1 cellular context compared by ENCODE assay signal in the genomic region with DNA sequence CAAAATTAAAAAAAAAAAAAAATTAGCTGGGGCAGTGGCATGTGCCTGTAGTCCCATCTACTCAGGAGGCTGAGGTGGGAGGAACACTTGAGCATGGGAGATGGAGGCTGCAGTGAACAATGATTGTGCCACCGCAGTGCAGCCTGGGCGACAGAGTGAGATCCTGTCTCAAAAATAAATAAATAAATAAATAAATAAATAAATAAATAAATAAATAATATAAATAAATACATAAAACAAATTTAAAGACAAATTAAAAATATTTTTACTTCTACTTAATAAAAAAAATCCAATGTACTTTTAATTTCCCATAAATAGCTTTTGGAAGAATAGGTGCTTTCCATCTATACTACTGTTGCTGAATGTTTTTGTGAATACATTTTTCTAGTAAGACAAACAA.
A peak's percentile ranks its signal among the peaks of the same experiment; 100 is the strongest.
TF ChIP-seq lines count a peak whose summit lies in the region.

No MANE protein-coding gene starts in this region.

TF ChIP-seq in HEK293, 187 proteins besides CTCF, POLR2A, EP300 and RAD21 (continued from another document):
- TF ChIP-seq ZNF26 (tag by site-specific recombination; IDR thresholded peaks at IDR 0.05) (no peak), ZBTB11 (tag by site-specific recombination; conservative IDR thresholded peaks at IDR 0.05; ENCODE audit: low read depth) (peak; percentile 71), ZNF214 (tag by site-specific recombination; IDR thresholded peaks at IDR 0.05; ENCODE audit: borderline replicate concordance) (no peak), ZNF19 (tag by site-specific recombination; IDR thresholded peaks at IDR 0.05; ENCODE audit: low read depth) (no peak), ZSCAN18 (tag by site-specific recombination; IDR thresholded peaks at IDR 0.05) (no peak), INSM2 (tag by site-specific recombination; IDR thresholded peaks at IDR 0.05) (no peak), HOXA7 (CRISPR knock-in tag; IDR thresholded peaks at IDR 0.05; ENCODE audit: borderline replicate concordance) (no peak), ZNF558 (tag by site-specific recombination; IDR thresholded peaks at IDR 0.05) (no peak), ZNF530 (tag by site-specific recombination; IDR thresholded peaks at IDR 0.05; ENCODE audit: low read depth) (0 out of 2 replicates have a peak, but pooled peaks have one; percentile 13), ZNF169 (tag by site-specific recombination; IDR thresholded peaks at IDR 0.05) (no peak), ZNF140 (tag by site-specific recombination; IDR thresholded peaks at IDR 0.05) (peak; percentile 64; the same call in 1 of the 2 replicates), ZNF138 (tag by site-specific recombination; IDR thresholded peaks at IDR 0.05; ENCODE audit: borderline replicate concordance) (no peak), REST (tag by site-specific recombination; IDR thresholded peaks at IDR 0.05) (peak; percentile 48; the same call in 1 of the 2 replicates), ZNF777 (tag by site-specific recombination; IDR thresholded peaks at IDR 0.05; ENCODE audit: borderline replicate concordance) (no peak), ZNF610 (tag by site-specific recombination; IDR thresholded peaks at IDR 0.05; ENCODE audit: borderline replicate concordance) (no peak), ZNF660 (tag by site-specific recombination; IDR thresholded peaks at IDR 0.05) (no peak), ZNF560 (tag by site-specific recombination; IDR thresholded peaks at IDR 0.05; ENCODE audit: borderline replicate concordance) (0 out of 2 replicates have a peak, but pooled peaks have one; percentile 27), ZNF664 (tag by site-specific recombination; IDR thresholded peaks at IDR 0.05) (0 out of 2 replicates have a peak, but pooled peaks have one; percentile 36), SETDB1 (IDR thresholded peaks at IDR 0.05; ENCODE audit: insufficient read length, low read length) (no peak), ZNF10 (tag by site-specific recombination; IDR thresholded peaks at IDR 0.05) (no peak), ATF2 (tag by site-specific recombination; IDR thresholded peaks at IDR 0.05; ENCODE audit: low read depth) (no peak), ZNF626 (tag by site-specific recombination; IDR thresholded peaks at IDR 0.05) (no peak), ZNF561 (tag by site-specific recombination; IDR thresholded peaks at IDR 0.05; ENCODE audit: borderline replicate concordance) (no peak), ZFP37 (tag by site-specific recombination; IDR thresholded peaks at IDR 0.05) (no peak), MZF1 (tag by site-specific recombination; IDR thresholded peaks at IDR 0.05; ENCODE audit: borderline replicate concordance) (no peak), ZNF121 (tag by site-specific recombination; IDR thresholded peaks at IDR 0.05) (no peak)
- TF ChIP-seq, protein P1, sequence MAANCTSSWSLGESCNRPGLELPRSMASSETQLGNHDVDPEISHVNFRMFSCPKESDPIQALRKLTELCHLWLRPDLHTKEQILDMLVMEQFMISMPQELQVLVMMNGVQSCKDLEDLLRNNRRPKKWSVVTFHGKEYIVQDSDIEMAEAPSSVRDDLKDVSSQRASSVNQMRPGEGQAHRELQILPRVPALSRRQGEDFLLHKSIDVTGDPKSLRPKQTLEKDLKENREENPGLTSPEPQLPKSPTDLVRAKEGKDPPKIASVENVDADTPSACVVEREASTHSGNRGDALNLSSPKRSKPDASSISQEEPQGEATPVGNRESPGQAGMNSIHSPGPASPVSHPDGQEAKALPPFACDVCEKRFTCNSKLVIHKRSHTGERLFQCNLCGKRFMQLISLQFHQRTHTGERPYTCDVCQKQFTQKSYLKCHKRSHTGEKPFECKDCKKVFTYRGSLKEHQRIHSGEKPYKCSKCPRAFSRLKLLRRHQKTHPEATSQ (tag by site-specific recombination; IDR thresholded peaks at IDR 0.05) = no peak
- TF ChIP-seq, protein P2, sequence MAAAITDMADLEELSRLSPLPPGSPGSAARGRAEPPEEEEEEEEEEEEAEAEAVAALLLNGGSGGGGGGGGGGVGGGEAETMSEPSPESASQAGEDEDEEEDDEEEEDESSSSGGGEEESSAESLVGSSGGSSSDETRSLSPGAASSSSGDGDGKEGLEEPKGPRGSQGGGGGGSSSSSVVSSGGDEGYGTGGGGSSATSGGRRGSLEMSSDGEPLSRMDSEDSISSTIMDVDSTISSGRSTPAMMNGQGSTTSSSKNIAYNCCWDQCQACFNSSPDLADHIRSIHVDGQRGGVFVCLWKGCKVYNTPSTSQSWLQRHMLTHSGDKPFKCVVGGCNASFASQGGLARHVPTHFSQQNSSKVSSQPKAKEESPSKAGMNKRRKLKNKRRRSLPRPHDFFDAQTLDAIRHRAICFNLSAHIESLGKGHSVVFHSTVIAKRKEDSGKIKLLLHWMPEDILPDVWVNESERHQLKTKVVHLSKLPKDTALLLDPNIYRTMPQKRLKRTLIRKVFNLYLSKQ (tag by site-specific recombination; IDR thresholded peaks at IDR 0.05; ENCODE audit: borderline replicate concordance) = 0 out of 2 replicates have a peak, but pooled peaks have one; percentile 19
